In genomic region chr20:41418031-41418430, GRCh38 we compare ENCODE assay signal across 27 cellular contexts. TPM values are rescaled to one million over a fixed set of nuclear protein-coding genes. Genes with fewer than 3 reads are reported as not detected.
"Had no signal": no experiment of that assay in that cellular context is flagged by ENCODE, and none has a peak within 500 bp of the region (broad histone marks: within the 10 kb centered on the region; RNA-seq: fewer than 3 reads in every experiment).

No MANE protein-coding gene starts in this region.

- H3K4me2 ChIP-seq: smooth muscle cell had no signal

- H3K27ac ChIP-seq: brain microvascular endothelial cell, epithelial cell of prostate, esophagus squamous epithelium, ovary, prostate gland, stomach, thyroid gland, upper lobe of right lung, WERI-Rb-1 had no signal

- H3K36me3 ChIP-seq: ovary had no signal

- DNase-seq: activated CD4-positive, alpha-beta T cell treated with anti-CD3 and anti-CD28 coated beads for 48 hours; activated CD4-positive, alpha-beta T cell treated with anti-CD3 and anti-CD28 coated beads, Interleukin-2, amount 50 U/mL, for 48 hours; activated CD8-positive, alpha-beta memory T cell treated with anti-CD3 and anti-CD28 coated beads, Interleukin-2, amount 50 U/mL, for 48 hours; activated naive CD4-positive, alpha-beta T cell treated with Interleukin-2 at 50 U/mL for 16 hours; activated naive CD8-positive, alpha-beta T cell treated with anti-CD3 and anti-CD28 coated beads for 36 hours; activated T-cell treated with anti-CD3 and anti-CD28 coated beads, Interleukin-2, amount 50 U/mL, for 4 hours; brain microvascular endothelial cell; caudate nucleus; esophagus squamous epithelium; foreskin melanocyte; midbrain; naive thymus-derived CD4-positive, alpha-beta T cell; ovary; stimulated activated CD4-positive, alpha-beta T cell treated with anti-CD3 and anti-CD28 coated beads, Interleukin-1b, Interleukin-23, amount 100 ng/mL, for 48 hours; stimulated activated CD4-positive, alpha-beta T cell treated with anti-CD3 and anti-CD28 coated beads, Interleukin-4, amount 100 ng/mL, for 4 hours; stimulated activated CD8-positive, alpha-beta memory T cell treated with anti-CD3 and anti-CD28 coated beads, Interleukin-4, amount 100 ng/mL, for 48 hours; stimulated activated naive B cell treated with anti-CD40 and anti-IgM and Interleukin-4, amounts not matched to agents 10 μg/mL and 1 μg/mL and 100 μg/mL, for 72 hours; stomach; T-helper 9 cell; thyroid gland; upper lobe of right lung; WERI-Rb-1 had no signal

- H3K27me3 ChIP-seq: brain microvascular endothelial cell, esophagus squamous epithelium, ovary, stomach, thyroid gland, upper lobe of right lung had no signal

- H3K4me1 ChIP-seq: stomach, thyroid gland, upper lobe of right lung had no signal

- H3K27ac Mint-ChIP-seq: dendritic cell treated with granulocyte-macrophage colony-stimulating factor and Interleukin-4, amounts not matched to agents 40 ng/mL and 50 ng/mL, for 4 days; stimulated activated naive B cell treated with anti-CD40 and anti-IgM and Interleukin-4, amounts not matched to agents 10 μg/mL and 1 μg/mL and 100 μg/mL, for 72 hours had no signal

- H3K9me3 Mint-ChIP-seq: activated naive CD8-positive, alpha-beta T cell treated with anti-CD3 and anti-CD28 coated beads for 36 hours; activated T-cell treated with anti-CD3 and anti-CD28 coated beads, Interleukin-2, amount 50 U/mL, for 4 hours; dendritic cell treated with granulocyte-macrophage colony-stimulating factor and Interleukin-4, amounts not matched to agents 40 ng/mL and 50 ng/mL, for 4 days; naive thymus-derived CD4-positive, alpha-beta T cell; stimulated activated naive B cell treated with anti-CD40 and anti-IgM and Interleukin-4, amounts not matched to agents 10 μg/mL and 1 μg/mL and 100 μg/mL, for 72 hours had no signal

- ATAC-seq: activated CD4-positive, CD25-positive, alpha-beta regulatory T cell treated with anti-CD3 and anti-CD28 coated beads, Interleukin-2, amount 50 U/mL, for 24 hours; activated T-cell treated with anti-CD3 and anti-CD28 coated beads, Interleukin-2, amount 50 U/mL, for 4 hours; naive thymus-derived CD4-positive, alpha-beta T cell; stimulated activated naive B cell treated with anti-CD40 and anti-IgM and Interleukin-4, amounts not matched to agents 10 μg/mL and 1 μg/mL and 100 μg/mL, for 72 hours; upper lobe of right lung had no signal

- H3K9me3 ChIP-seq: esophagus squamous epithelium, ovary, prostate gland, stomach, thyroid gland, upper lobe of right lung had no signal

- H3K4me3 ChIP-seq: esophagus squamous epithelium, ovary, prostate gland, smooth muscle cell, stomach, thyroid gland, upper lobe of right lung had no signal

- H3K27me3 Mint-ChIP-seq: activated naive CD8-positive, alpha-beta T cell treated with anti-CD3 and anti-CD28 coated beads for 36 hours; dendritic cell treated with granulocyte-macrophage colony-stimulating factor and Interleukin-4, amounts not matched to agents 40 ng/mL and 50 ng/mL, for 4 days; naive thymus-derived CD4-positive, alpha-beta T cell; stimulated activated naive B cell treated with anti-CD40 and anti-IgM and Interleukin-4, amounts not matched to agents 10 μg/mL and 1 μg/mL and 100 μg/mL, for 72 hours had no signal

- H3K4me3 Mint-ChIP-seq: activated naive CD8-positive, alpha-beta T cell treated with anti-CD3 and anti-CD28 coated beads for 36 hours; activated T-cell treated with anti-CD3 and anti-CD28 coated beads, Interleukin-2, amount 50 U/mL, for 4 hours; dendritic cell treated with granulocyte-macrophage colony-stimulating factor and Interleukin-4, amounts not matched to agents 40 ng/mL and 50 ng/mL, for 4 days; stimulated activated naive B cell treated with anti-CD40 and anti-IgM and Interleukin-4, amounts not matched to agents 10 μg/mL and 1 μg/mL and 100 μg/mL, for 72 hours had no signal

RNA-seq across cellular contexts. Expression of gene EMILIN3, which starts 51.4 kb away (rescaled TPM):
- total RNA-seq: activated naive CD8-positive, alpha-beta T cell treated with anti-CD3 and anti-CD28 coated beads for 36 hours; activated T-cell treated with anti-CD3 and anti-CD28 coated beads, Interleukin-2, amount 50 U/mL, for 4 hours; upper lobe of right lung had no signal
- polyA plus RNA-seq: naive thymus-derived CD4-positive, alpha-beta T cell had no signal
